In the genomic region with DNA sequence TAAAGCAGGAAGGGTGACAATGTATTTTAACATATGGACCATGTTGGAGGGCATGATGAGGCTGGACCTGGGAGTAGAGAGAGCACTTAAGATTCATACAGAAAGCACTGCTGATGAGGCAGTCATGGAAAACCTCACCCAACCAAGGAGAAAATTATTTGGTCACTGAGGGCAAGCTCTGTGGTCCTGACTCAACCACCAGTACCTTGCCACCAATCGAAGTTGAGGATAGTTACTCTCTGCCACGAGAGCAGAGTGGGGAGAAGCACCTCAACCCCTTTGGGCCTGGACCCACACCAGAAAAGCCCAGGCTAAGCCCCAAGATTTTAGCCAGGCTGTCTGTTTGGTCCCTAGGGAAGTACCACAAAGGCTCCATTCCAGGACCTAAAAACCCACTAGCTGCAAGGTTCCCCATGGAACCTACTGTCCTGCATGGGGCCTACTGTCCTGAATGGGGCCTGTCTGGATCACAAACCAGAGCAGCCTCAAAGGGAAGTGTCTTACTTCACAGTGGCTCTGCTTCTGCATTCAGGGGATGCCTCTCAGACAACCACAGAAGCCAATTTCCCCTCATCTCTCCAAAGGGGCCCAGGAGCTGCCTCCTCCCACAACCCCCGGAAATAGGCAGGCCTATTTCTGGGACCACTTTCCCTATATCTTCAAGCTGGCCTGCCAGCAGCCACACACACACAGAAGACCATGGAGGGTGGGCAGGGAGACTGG, we compare ENCODE assay signal across 8 cellular contexts. TPM values are rescaled to one million over a fixed set of nuclear protein-coding genes. Genes with fewer than 3 reads are reported as not detected.
DNase-seq lines count a peak whose midpoint lies in the region; ATAC-seq lines count a peak whose summit lies in the region.
"Had no signal": no experiment of that assay in that cellular context is flagged by ENCODE, and none has a peak within 500 bp of the region (broad histone marks: within the 10 kb centered on the region; RNA-seq: fewer than 3 reads in every experiment).

No MANE protein-coding gene starts in this region.

- peaks cover 14% of the 10 kb centered on the region for H3K36me3 Mint-ChIP-seq in activated naive CD8-positive, alpha-beta T cell treated with anti-CD3 and anti-CD28 coated beads, Interleukin-2, amount 10 ng/mL, durations not matched to agents 7 days and 5 days
- H3K36me3 Mint-ChIP-seq: natural killer cell had no signal

- H3K4me3 ChIP-seq in Jurkat, Clone E6-1 (ENCODE audit: low read length), result no peak overlapping the region
- H3K4me3 ChIP-seq: right atrium auricular region had no signal

- H3K4me1 Mint-ChIP-seq in activated naive CD8-positive, alpha-beta T cell treated with anti-CD3 and anti-CD28 coated beads, Interleukin-2, amount 10 ng/mL, durations not matched to agents 7 days and 5 days, result peaks cover 37% of the 10 kb centered on the region

- POLR2A ChIA-PET in activated naive CD8-positive, alpha-beta T cell treated with anti-CD3 and anti-CD28 coated beads, Interleukin-2, amount 10 ng/mL, durations not matched to agents 7 days and 5 days (lab: Charles Lee), result interaction anchor here (1.9 kb wide), 1 partner anchor 68 kb away, joined by 4 read pairs; the partner anchor contains the start of gene QRICH1

- no peaks in the 10 kb centered on the region for H3K27me3 Mint-ChIP-seq in activated naive CD8-positive, alpha-beta T cell treated with anti-CD3 and anti-CD28 coated beads, Interleukin-2, amount 10 ng/mL, durations not matched to agents 7 days and 5 days

- H3K9me3 Mint-ChIP-seq in activated naive CD8-positive, alpha-beta T cell treated with anti-CD3 and anti-CD28 coated beads, Interleukin-2, amount 10 ng/mL, durations not matched to agents 7 days and 5 days, result no peaks in the 10 kb centered on the region
- H3K9me3 Mint-ChIP-seq: natural killer cell had no signal

- DNase-seq in Ammon's horn (ENCODE audit: low spot score) (peak; percentile 36), retina (no peak), NCI-H2029 treated with DMSO at 0.1 percent for 48 hours (lab: John Stamatoyannopoulos, UW) (no peak)
- peak; percentile 59 for DNase-seq in Jurkat, Clone E6-1 (ENCODE audit: low read depth, low spot score)
- DNase-seq in activated naive CD8-positive, alpha-beta T cell treated with anti-CD3 and anti-CD28 coated beads, Interleukin-2, amount 10 ng/mL, durations not matched to agents 7 days and 5 days, result no peak
- DNase-seq in effector CD4-positive, alpha-beta T cell, result no peak
- DNase-seq: natural killer cell had no signal

- no peak for ATAC-seq in activated naive CD8-positive, alpha-beta T cell treated with anti-CD3 and anti-CD28 coated beads, Interleukin-2, amount 10 ng/mL, durations not matched to agents 7 days and 5 days (ENCODE audit: low read depth)
- ATAC-seq: natural killer cell had no signal

- H3K27ac Mint-ChIP-seq in activated naive CD8-positive, alpha-beta T cell treated with anti-CD3 and anti-CD28 coated beads, Interleukin-2, amount 10 ng/mL, durations not matched to agents 7 days and 5 days, result peak overlapping the region; percentile 30
- H3K27ac Mint-ChIP-seq: natural killer cell had no signal

- peak overlapping the region; percentile 57 for H3K4me3 Mint-ChIP-seq in activated naive CD8-positive, alpha-beta T cell treated with anti-CD3 and anti-CD28 coated beads, Interleukin-2, amount 10 ng/mL, durations not matched to agents 7 days and 5 days
- H3K4me3 Mint-ChIP-seq: natural killer cell had no signal

RNA-seq across cellular contexts. Expression of gene CCDC71, which starts 4.2 kb away (rescaled TPM):
- 28.9 TPM for polyA plus RNA-seq in Jurkat, Clone E6-1 (2012; ENCODE audit: insufficient read depth, insufficient read length)
- 10 to 100 TPM; 27.5 to 29.2 TPM for total RNA-seq in activated naive CD8-positive, alpha-beta T cell treated with anti-CD3 and anti-CD28 coated beads, Interleukin-2, amount 10 ng/mL, durations not matched to agents 7 days and 5 days

RNA-seq across cellular contexts. Expression of gene KLHDC8B, which starts 9.4 kb away (rescaled TPM):
- 3.4 TPM for polyA plus RNA-seq in Jurkat, Clone E6-1 (2012; ENCODE audit: insufficient read depth, insufficient read length)
- 1 to 10 TPM; 2.6 to 3.2 TPM for total RNA-seq in activated naive CD8-positive, alpha-beta T cell treated with anti-CD3 and anti-CD28 coated beads, Interleukin-2, amount 10 ng/mL, durations not matched to agents 7 days and 5 days

RNA-seq across cellular contexts. Expression of gene LAMB2, which starts 29.1 kb away (rescaled TPM):
- not detected for polyA plus RNA-seq in Jurkat, Clone E6-1 (2012; ENCODE audit: insufficient read depth, insufficient read length)
- total RNA-seq in activated naive CD8-positive, alpha-beta T cell treated with anti-CD3 and anti-CD28 coated beads, Interleukin-2, amount 10 ng/mL, durations not matched to agents 7 days and 5 days, result 1 to 10 TPM in 1 of 2 experiments, under 1 TPM in 1; 0.45 to 1.2 TPM

RNA-seq across cellular contexts. Expression of gene USP19, which starts 41.3 kb away (rescaled TPM):
- 47.8 TPM for polyA plus RNA-seq in Jurkat, Clone E6-1 (2012; ENCODE audit: insufficient read depth, insufficient read length)
- total RNA-seq in activated naive CD8-positive, alpha-beta T cell treated with anti-CD3 and anti-CD28 coated beads, Interleukin-2, amount 10 ng/mL, durations not matched to agents 7 days and 5 days, result 10 to 100 TPM; 77.8 to 78.2 TPM

RNA-seq across cellular contexts. Expression of gene QARS1, which starts 57.4 kb away (rescaled TPM):
- polyA plus RNA-seq in Jurkat, Clone E6-1 (2012; ENCODE audit: insufficient read depth, insufficient read length), result 337 TPM
- 100 to 1,000 TPM; 223 to 237 TPM for total RNA-seq in activated naive CD8-positive, alpha-beta T cell treated with anti-CD3 and anti-CD28 coated beads, Interleukin-2, amount 10 ng/mL, durations not matched to agents 7 days and 5 days

Comparison
In these comparisons a context has a peak if more than half of its experiments do, and no peak if none do; other contexts are left out.
1. DNase-seq: peak in Ammon's horn (single experiment) and Jurkat, Clone E6-1 (single experiment); none in activated naive CD8-positive, alpha-beta T cell treated with anti-CD3 and anti-CD28 coated beads, Interleukin-2, amount 10 ng/mL, durations not matched to agents 7 days and 5 days (single experiment), retina (single experiment), NCI-H2029 treated with DMSO at 0.1 percent for 48 hours (single experiment) and effector CD4-positive, alpha-beta T cell (single experiment).